8 cellular contexts compared by ENCODE assay signal in the genomic region with DNA sequence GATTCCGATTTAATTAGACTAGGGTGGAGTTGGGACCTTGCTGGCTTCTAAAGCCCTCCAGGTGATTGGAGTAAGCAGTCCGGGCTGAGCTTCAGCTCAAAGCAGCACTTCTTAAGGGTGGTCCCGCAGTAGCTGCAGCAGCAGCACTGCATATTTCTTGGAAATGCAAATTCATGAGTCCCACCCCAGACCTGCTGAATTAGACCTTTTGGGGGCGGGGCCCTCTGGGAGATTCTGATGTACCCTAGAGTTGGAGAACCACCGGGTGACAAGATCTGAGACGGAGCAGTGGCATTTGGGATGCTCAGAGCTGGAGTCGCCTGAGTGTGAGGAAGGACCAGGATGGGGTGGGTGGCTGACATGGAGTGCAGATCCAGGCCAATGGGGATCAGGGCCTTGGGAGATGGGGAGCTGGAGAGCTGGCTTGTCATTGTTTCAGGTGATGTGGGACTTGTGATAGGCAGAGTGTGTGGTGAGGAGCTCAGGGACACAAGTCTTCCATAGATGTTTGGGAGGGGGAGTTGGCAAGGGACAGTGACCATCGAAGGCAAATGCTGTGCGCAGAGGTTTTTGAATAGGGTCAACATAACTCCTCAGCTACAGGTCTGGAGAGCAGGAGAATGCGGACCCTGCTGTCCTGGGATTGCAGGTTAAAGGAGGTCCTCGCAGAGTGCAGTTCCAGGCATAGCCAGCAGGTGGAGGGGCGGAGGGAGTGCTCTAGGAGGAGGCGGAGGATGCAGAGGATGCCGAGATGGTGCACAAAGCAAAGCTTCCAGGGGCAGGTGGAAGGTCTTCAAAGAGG.
DNase-seq lines count a peak whose midpoint lies in the region; ATAC-seq, FAIRE-seq and TF ChIP-seq lines count a peak whose summit lies in the region.

No MANE protein-coding gene starts in this region.

- H3K4me3 Mint-ChIP-seq in brain, result no peak overlapping the region

- H3K36me3 ChIP-seq in KMS-11 (ENCODE audit: insufficient read depth), result no peaks in the 10 kb centered on the region

- no peak overlapping the region for H3K9ac ChIP-seq in KMS-11

- no peak overlapping the region for H2AFZ ChIP-seq in KMS-11 (ENCODE audit: low read depth)

- peaks cover 20% of the 10 kb centered on the region for H3K4me1 Mint-ChIP-seq in brain

- H3K27ac ChIP-seq in KMS-11, result no peak overlapping the region

- no peaks in the 10 kb centered on the region for H3K79me2 ChIP-seq in KMS-11 (ENCODE audit: insufficient read depth, low read depth)

- H3K27me3 Mint-ChIP-seq in brain, result peaks cover 5% of the 10 kb centered on the region

- peak overlapping the region in 1 of 5 experiments; percentile 35 for H3K27ac Mint-ChIP-seq in brain

- TF ChIP-seq CTCF in D721Med (IDR thresholded peaks at IDR 0.05; ENCODE audit: insufficient read depth, missing control alignments) (peak; percentile 67), KMS-11 (conservative IDR thresholded peaks at IDR 0.05; ENCODE audit: low read depth, low read length) (peak; percentile 84), brain (conservative IDR thresholded peaks at IDR 0.05) (peak; percentile 53 to 78)

- peaks cover 0 to 17% (median 15%) of the 10 kb centered on the region in 5 experiments for H3K9me3 Mint-ChIP-seq in brain

- no peaks in the 10 kb centered on the region for H4K20me1 ChIP-seq in KMS-11 (ENCODE audit: insufficient read depth)

- FAIRE-seq in D721Med (lab: Jason Lieb, UNC), result no peak

- ATAC-seq in GM21360 (IDR thresholded peaks at IDR 0.05; ENCODE audit: unreplicated experiment), result peak; percentile 73

- no peaks in the 10 kb centered on the region for H3K4me1 ChIP-seq in KMS-11 (ENCODE audit: low read depth, poor library complexity, severe bottlenecking)

- no peaks in the 10 kb centered on the region for H3K36me3 Mint-ChIP-seq in brain

- H3K4me2 ChIP-seq in KMS-11, result no peak overlapping the region

- no peak overlapping the region for H3K4me3 ChIP-seq in KMS-11 (IDR thresholded peaks at IDR 0.05; ENCODE audit: insufficient read depth, low read depth, low read length)

- no peaks in the 10 kb centered on the region for H3K27me3 ChIP-seq in KMS-11 (ENCODE audit: insufficient read depth, low read depth)

- DNase-seq in D721Med (ENCODE audit: insufficient read length, low spot score) (peak; percentile 59), T-helper 2 cell (peak in 4 of 5 experiments; percentile 16 to 45 (median 30)), islet precursor cell (peak; percentile 86), NCI-H1105 treated with DMSO at 0.1 percent for 48 hours (lab: John Stamatoyannopoulos, UW) (no peak)
- peak; percentile 44 to 71 for DNase-seq in stimulated activated CD4-positive, alpha-beta T cell treated with anti-CD3 and anti-CD28 coated beads, Interleukin-4, amount 100 ng/mL, for 48 hours (ENCODE audit: low read depth in 2 of 2)
